Comparison of ENCODE assay signal across 1 cellular context in genomic region chr1:22025368-22026154, GRCh38.
TF ChIP-seq lines count a peak whose summit lies in the region.

No MANE protein-coding gene starts in this region.

TF ChIP-seq in HepG2, 621 proteins besides CTCF, POLR2A, EP300 and RAD21 (continued from another document and continues in another):
- TF ChIP-seq, protein P1, sequence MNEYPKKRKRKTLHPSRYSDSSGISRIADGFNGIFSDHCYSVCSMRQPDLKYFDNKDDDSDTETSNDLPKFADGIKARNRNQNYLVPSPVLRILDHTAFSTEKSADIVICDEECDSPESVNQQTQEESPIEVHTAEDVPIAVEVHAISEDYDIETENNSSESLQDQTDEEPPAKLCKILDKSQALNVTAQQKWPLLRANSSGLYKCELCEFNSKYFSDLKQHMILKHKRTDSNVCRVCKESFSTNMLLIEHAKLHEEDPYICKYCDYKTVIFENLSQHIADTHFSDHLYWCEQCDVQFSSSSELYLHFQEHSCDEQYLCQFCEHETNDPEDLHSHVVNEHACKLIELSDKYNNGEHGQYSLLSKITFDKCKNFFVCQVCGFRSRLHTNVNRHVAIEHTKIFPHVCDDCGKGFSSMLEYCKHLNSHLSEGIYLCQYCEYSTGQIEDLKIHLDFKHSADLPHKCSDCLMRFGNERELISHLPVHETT (CRISPR knock-in tag; conservative IDR thresholded peaks at IDR 0.05), result peak; percentile 81; the same call in 1 of the 2 replicates
- TF ChIP-seq FOXA3 (CRISPR knock-in tag; IDR thresholded peaks at IDR 0.05) (no peak), GATA4 (IDR thresholded peaks at IDR 0.05; ENCODE audit: borderline replicate concordance, low read depth) (no peak), ZNF598 (CRISPR knock-in tag; IDR thresholded peaks at IDR 0.05; ENCODE audit: borderline replicate concordance) (no peak), RBM39 (IDR thresholded peaks at IDR 0.05; ENCODE audit: low read depth, low read length, poor library complexity, severe bottlenecking) (peak; percentile 54), PAF1 (CRISPR knock-in tag; IDR thresholded peaks at IDR 0.05) (no peak), ZNF891 (CRISPR knock-in tag; IDR thresholded peaks at IDR 0.05) (no peak; the same call in 1 of the 2 replicates), SMYD3 (CRISPR knock-in tag; IDR thresholded peaks at IDR 0.05) (no peak; the same call in 1 of the 2 replicates), ZBED4 (CRISPR knock-in tag; IDR thresholded peaks at IDR 0.05; ENCODE audit: borderline replicate concordance) (no peak), ELF1 (CRISPR knock-in tag; IDR thresholded peaks at IDR 0.05) (peak; percentile 87), ZNF740 (CRISPR knock-in tag; IDR thresholded peaks at IDR 0.05) (peak; percentile 76), NFKBIZ (CRISPR knock-in tag; IDR thresholded peaks at IDR 0.05) (no peak), ZNF33B (CRISPR knock-in tag; IDR thresholded peaks at IDR 0.05) (no peak; the same call in 1 of the 2 replicates), ZNF225 (CRISPR knock-in tag; IDR thresholded peaks at IDR 0.05) (peak; percentile 57), ZNF318 (CRISPR knock-in tag; IDR thresholded peaks at IDR 0.05) (no peak), NCOR1 (IDR thresholded peaks at IDR 0.05; ENCODE audit: borderline replicate concordance, low read length) (no peak; the same call in 1 of the 2 replicates), CENPX (CRISPR knock-in tag; IDR thresholded peaks at IDR 0.05) (no peak), PCBP2 (optimal IDR thresholded peaks at IDR 0.05; ENCODE audit: low read depth, low read length, poor library complexity, severe bottlenecking) (no peak), ZNF546 (CRISPR knock-in tag; conservative IDR thresholded peaks at IDR 0.05) (no peak; the same call in 1 of the 2 replicates), ZNF207 (IDR thresholded peaks at IDR 0.05; ENCODE audit: borderline replicate concordance) (no peak)
- TF ChIP-seq, protein P2, sequence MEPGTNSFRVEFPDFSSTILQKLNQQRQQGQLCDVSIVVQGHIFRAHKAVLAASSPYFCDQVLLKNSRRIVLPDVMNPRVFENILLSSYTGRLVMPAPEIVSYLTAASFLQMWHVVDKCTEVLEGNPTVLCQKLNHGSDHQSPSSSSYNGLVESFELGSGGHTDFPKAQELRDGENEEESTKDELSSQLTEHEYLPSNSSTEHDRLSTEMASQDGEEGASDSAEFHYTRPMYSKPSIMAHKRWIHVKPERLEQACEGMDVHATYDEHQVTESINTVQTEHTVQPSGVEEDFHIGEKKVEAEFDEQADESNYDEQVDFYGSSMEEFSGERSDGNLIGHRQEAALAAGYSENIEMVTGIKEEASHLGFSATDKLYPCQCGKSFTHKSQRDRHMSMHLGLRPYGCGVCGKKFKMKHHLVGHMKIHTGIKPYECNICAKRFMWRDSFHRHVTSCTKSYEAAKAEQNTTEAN (CRISPR knock-in tag; conservative IDR thresholded peaks at IDR 0.05), result 0 out of 2 replicates have a peak, but pooled peaks have one; percentile 48
- TF ChIP-seq, protein P3, sequence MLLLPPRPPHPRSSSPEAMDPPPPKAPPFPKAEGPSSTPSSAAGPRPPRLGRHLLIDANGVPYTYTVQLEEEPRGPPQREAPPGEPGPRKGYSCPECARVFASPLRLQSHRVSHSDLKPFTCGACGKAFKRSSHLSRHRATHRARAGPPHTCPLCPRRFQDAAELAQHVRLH (CRISPR knock-in tag; IDR thresholded peaks at IDR 0.05; ENCODE audit: borderline replicate concordance, low read depth), result peak; percentile 28; the same call in 1 of the 2 replicates
- TF ChIP-seq, protein P4, sequence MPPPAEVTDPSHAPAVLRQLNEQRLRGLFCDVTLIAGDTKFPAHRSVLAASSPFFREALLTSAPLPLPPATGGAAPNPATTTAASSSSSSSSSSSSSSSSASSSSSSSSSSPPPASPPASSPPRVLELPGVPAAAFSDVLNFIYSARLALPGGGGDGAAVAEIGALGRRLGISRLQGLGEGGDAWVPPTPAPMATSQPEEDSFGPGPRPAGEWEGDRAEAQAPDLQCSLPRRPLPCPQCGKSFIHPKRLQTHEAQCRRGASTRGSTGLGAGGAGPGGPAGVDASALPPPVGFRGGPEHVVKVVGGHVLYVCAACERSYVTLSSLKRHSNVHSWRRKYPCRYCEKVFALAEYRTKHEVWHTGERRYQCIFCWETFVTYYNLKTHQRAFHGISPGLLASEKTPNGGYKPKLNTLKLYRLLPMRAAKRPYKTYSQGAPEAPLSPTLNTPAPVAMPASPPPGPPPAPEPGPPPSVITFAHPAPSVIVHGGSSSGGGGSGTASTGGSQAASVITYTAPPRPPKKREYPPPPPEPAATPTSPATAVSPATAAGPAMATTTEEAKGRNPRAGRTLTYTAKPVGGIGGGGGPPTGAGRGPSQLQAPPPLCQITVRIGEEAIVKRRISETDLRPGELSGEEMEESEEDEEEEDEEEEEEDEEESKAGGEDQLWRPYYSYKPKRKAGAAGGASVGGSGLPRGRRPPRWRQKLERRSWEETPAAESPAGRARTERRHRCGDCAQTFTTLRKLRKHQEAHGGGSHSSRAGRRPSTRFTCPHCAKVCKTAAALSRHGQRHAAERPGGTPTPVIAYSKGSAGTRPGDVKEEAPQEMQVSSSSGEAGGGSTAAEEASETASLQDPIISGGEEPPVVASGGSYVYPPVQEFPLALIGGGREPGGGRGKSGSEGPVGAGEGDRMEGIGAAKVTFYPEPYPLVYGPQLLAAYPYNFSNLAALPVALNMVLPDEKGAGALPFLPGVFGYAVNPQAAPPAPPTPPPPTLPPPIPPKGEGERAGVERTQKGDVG (CRISPR knock-in tag; IDR thresholded peaks at IDR 0.05; ENCODE audit: borderline replicate concordance), result no peak
- TF ChIP-seq, protein P5, sequence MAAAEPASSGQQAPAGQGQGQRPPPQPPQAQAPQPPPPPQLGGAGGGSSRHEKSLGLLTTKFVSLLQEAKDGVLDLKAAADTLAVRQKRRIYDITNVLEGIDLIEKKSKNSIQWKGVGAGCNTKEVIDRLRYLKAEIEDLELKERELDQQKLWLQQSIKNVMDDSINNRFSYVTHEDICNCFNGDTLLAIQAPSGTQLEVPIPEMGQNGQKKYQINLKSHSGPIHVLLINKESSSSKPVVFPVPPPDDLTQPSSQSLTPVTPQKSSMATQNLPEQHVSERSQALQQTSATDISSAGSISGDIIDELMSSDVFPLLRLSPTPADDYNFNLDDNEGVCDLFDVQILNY (CRISPR knock-in tag; conservative IDR thresholded peaks at IDR 0.05), result no peak
- TF ChIP-seq, protein P6, sequence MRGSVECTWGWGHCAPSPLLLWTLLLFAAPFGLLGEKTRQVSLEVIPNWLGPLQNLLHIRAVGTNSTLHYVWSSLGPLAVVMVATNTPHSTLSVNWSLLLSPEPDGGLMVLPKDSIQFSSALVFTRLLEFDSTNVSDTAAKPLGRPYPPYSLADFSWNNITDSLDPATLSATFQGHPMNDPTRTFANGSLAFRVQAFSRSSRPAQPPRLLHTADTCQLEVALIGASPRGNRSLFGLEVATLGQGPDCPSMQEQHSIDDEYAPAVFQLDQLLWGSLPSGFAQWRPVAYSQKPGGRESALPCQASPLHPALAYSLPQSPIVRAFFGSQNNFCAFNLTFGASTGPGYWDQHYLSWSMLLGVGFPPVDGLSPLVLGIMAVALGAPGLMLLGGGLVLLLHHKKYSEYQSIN (CRISPR knock-in tag; IDR thresholded peaks at IDR 0.05; ENCODE audit: borderline replicate concordance), result no peak
- TF ChIP-seq, protein P7, sequence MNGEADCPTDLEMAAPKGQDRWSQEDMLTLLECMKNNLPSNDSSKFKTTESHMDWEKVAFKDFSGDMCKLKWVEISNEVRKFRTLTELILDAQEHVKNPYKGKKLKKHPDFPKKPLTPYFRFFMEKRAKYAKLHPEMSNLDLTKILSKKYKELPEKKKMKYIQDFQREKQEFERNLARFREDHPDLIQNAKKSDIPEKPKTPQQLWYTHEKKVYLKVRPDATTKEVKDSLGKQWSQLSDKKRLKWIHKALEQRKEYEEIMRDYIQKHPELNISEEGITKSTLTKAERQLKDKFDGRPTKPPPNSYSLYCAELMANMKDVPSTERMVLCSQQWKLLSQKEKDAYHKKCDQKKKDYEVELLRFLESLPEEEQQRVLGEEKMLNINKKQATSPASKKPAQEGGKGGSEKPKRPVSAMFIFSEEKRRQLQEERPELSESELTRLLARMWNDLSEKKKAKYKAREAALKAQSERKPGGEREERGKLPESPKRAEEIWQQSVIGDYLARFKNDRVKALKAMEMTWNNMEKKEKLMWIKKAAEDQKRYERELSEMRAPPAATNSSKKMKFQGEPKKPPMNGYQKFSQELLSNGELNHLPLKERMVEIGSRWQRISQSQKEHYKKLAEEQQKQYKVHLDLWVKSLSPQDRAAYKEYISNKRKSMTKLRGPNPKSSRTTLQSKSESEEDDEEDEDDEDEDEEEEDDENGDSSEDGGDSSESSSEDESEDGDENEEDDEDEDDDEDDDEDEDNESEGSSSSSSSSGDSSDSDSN (CRISPR knock-in tag; IDR thresholded peaks at IDR 0.05), result peak; percentile 4; the same call in 1 of the 2 replicates
- TF ChIP-seq, protein P8, sequence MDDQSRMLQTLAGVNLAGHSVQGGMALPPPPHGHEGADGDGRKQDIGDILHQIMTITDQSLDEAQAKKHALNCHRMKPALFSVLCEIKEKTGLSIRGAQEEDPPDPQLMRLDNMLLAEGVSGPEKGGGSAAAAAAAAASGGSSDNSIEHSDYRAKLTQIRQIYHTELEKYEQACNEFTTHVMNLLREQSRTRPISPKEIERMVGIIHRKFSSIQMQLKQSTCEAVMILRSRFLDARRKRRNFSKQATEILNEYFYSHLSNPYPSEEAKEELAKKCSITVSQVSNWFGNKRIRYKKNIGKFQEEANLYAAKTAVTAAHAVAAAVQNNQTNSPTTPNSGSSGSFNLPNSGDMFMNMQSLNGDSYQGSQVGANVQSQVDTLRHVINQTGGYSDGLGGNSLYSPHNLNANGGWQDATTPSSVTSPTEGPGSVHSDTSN (CRISPR knock-in tag; IDR thresholded peaks at IDR 0.05; ENCODE audit: borderline replicate concordance), result no peak
